In the genomic region with DNA sequence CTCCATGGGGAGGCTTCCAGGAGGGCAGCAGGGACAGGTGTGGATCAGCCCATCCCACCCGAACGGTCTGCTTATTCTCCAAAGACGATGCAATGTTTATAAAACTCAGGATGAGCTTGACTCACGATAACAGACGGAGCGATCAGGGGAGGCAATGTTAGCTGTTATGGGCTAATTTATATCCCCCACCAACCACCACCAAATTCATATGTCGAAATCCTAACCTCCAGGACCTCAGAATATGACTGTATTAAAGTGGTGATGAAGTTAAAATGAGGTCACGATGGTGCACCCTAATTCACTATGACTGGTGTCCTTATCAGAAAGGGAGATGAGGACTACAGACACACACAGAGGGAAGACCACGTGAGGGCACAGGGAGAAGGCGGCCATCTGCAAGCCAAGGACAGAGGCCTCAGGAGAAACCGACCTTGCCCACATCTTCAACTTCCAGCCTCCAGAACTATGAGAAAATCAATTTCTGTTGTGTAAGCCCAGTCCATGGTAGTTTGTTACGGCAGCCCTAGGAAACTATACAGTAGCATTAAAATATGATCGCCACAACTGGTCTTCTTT, we compare ENCODE assay signal across 10 cellular contexts. TPM values are rescaled to one million over a fixed set of nuclear protein-coding genes. Genes with fewer than 3 reads are reported as not detected.
DNase-seq lines count a peak whose midpoint lies in the region; ATAC-seq and TF ChIP-seq lines count a peak whose summit lies in the region.
"Had no signal": no experiment of that assay in that cellular context is flagged by ENCODE, and none has a peak within 500 bp of the region (broad histone marks: within the 10 kb centered on the region; RNA-seq: fewer than 3 reads in every experiment).

No MANE protein-coding gene starts in this region.

- DNase-seq in HS-5 (ENCODE audit: low read depth) (peak; percentile 73), RWPE2 (ENCODE audit: low spot score) (no peak), hepatocyte (ENCODE audit: low spot score) (no peak), stomach (no peak), putamen (ENCODE audit: low spot score) (no peak), ovary (no peak), T-helper 9 cell (no peak)
- DNase-seq: activated naive CD4-positive, alpha-beta T cell had no signal

- no peak overlapping the region for H3K4me2 ChIP-seq in hepatocyte

- H3K9me3 ChIP-seq in RWPE2 (ENCODE audit: severe bottlenecking) (no peaks in the 10 kb centered on the region), hepatocyte (ENCODE audit: low read depth) (no peaks in the 10 kb centered on the region), stomach (no peaks in the 10 kb centered on the region), ovary (no peaks in the 10 kb centered on the region)
- H3K9me3 ChIP-seq: HAP-1 had no signal

- intact Hi-C loops in stomach (cut with DNase I; ENCODE audit: low total_unique reads): no loop called here
- intact Hi-C loops in ovary (cut with DNase I): no loop called here

- H3K36me3 ChIP-seq in RWPE2 (ENCODE audit: low read depth) (no peaks in the 10 kb centered on the region), hepatocyte (replicated peaks; ENCODE audit: insufficient read depth, low read depth) (no peaks in the 10 kb centered on the region), stomach (no peaks in the 10 kb centered on the region), ovary (no peaks in the 10 kb centered on the region)
- H3K36me3 ChIP-seq: HAP-1 had no signal

- H3K4me3 ChIP-seq in RWPE2 (ENCODE audit: severe bottlenecking) (no peak overlapping the region), hepatocyte (no peak overlapping the region), stomach (no peak overlapping the region), ovary (no peak overlapping the region)
- H3K4me3 ChIP-seq: HAP-1 had no signal

- H3K9me2 ChIP-seq in hepatocyte (replicated peaks; ENCODE audit: insufficient read depth): no peaks in the 10 kb centered on the region

- no peaks in the 10 kb centered on the region for H4K20me1 ChIP-seq in hepatocyte (ENCODE audit: insufficient read depth, poor library complexity, severe bottlenecking)

- TF ChIP-seq POLR2A in stomach (IDR thresholded peaks at IDR 0.05) (no peak), ovary (IDR thresholded peaks at IDR 0.05) (no peak)

- 0 out of 3 replicates have a peak, but pooled peaks have one; percentile 3 for ATAC-seq in RWPE2 (ENCODE audit: low read depth)
- no peak for ATAC-seq in GM21786 (IDR thresholded peaks at IDR 0.05; ENCODE audit: unreplicated experiment)

- H3K27ac ChIP-seq in RWPE2 (ENCODE audit: poor library complexity, severe bottlenecking) (peak overlapping the region; percentile 100), hepatocyte (peak overlapping the region; percentile 93), stomach (peak overlapping the region; percentile 74 to 89 (median 82)), ovary (peak overlapping the region in 1 of 2 donors; percentile 20)

- H3K27me3 ChIP-seq in RWPE2 (ENCODE audit: insufficient read depth, poor library complexity, severe bottlenecking) (no peaks in the 10 kb centered on the region), hepatocyte (no peaks in the 10 kb centered on the region), stomach (no peaks in the 10 kb centered on the region), ovary (no peaks in the 10 kb centered on the region)

- TF ChIP-seq CTCF in RWPE2 (IDR thresholded peaks at IDR 0.05; ENCODE audit: poor library complexity, severe bottlenecking) (no peak), hepatocyte (IDR thresholded peaks at IDR 0.05; ENCODE audit: poor library complexity) (no peak), stomach (IDR thresholded peaks at IDR 0.05) (no peak), ovary (IDR thresholded peaks at IDR 0.05) (no peak)

- H2AFZ ChIP-seq in hepatocyte: no peak overlapping the region

- TF ChIP-seq EP300 in stomach (IDR thresholded peaks at IDR 0.05) (no peak), ovary (IDR thresholded peaks at IDR 0.05) (no peak)

- 87% methylated on average over 13 of the region's 13 CpGs for WGBS in hepatocyte (ENCODE audit: low lambda C conversion rate, missing lambda C conversion rate)
- 88 to 90% (median 89%) methylated on average over 13 of the region's 13 CpGs for WGBS in stomach, 5 donors
- 86 to 91% (median 88%) methylated on average over 13 of the region's 13 CpGs for WGBS in ovary, 3 donors

- no peaks in the 10 kb centered on the region for H3K79me2 ChIP-seq in hepatocyte

- H3K4me1 ChIP-seq in RWPE2 (ENCODE audit: insufficient read depth, poor library complexity, severe bottlenecking): peaks cover 53% of the 10 kb centered on the region
- H3K4me1 ChIP-seq in hepatocyte (ENCODE audit: insufficient read depth): peaks cover 11% of the 10 kb centered on the region
- peaks cover 35 to 52% (median 42%) of the 10 kb centered on the region in 4 donors for H3K4me1 ChIP-seq in stomach
- peaks cover 1% of the 10 kb centered on the region for H3K4me1 ChIP-seq in ovary (ENCODE audit: insufficient read depth)
- H3K4me1 ChIP-seq: HAP-1 had no signal

RNA-seq across cellular contexts. Expression of gene ADTRP, which starts 7.0 kb away (rescaled TPM):
- total RNA-seq in hepatocyte (9.8 and 10.0 TPM in 2 replicates), stomach (10 to 100 TPM; 18.7 to 63.6 (median 31.9) TPM), ovary (under 1 TPM in 2 of 7 donors, not detected in 5; 0.31 to 0.80 TPM)
- polyA plus RNA-seq in hepatocyte (3.6 and 4.1 TPM in 2 replicates), stomach (10 to 100 TPM in 2 of 3 donors, 1 to 10 TPM in 1; 3.9 to 14.8 (median 10.0) TPM), ovary (under 1 TPM; 0.12 to 0.37 TPM)
